Comparison of ENCODE assay signal across 9 cellular contexts in the genomic region with DNA sequence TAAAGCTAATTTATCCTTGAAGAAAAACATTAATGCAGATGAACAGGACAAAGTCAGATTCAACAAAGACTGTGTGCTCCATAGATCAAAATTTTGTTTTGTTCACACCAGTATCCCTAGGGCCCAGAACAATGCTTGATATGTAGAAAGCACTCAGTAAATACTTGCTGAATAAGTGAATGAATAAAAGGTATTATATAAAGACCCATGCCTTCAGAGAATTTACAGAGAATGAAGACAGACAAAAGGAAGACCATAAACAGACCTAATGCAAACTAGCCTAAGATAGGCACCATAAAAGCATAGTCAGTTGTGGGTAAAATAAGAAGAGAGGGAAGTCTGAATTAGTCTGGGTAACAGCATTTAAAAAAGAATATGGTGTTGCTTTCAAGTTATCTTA. TPM values are rescaled to one million over a fixed set of nuclear protein-coding genes. Genes with fewer than 3 reads are reported as not detected.
"Had no signal": no experiment of that assay in that cellular context is flagged by ENCODE, and none has a peak within 500 bp of the region (broad histone marks: within the 10 kb centered on the region; RNA-seq: fewer than 3 reads in every experiment).

No MANE protein-coding gene starts in this region.

- FAIRE-seq: H1, H54 had no signal

- H3K9ac ChIP-seq: GM23248 had no signal

- H3K4me2 ChIP-seq: GM23338 had no signal

- H3K27ac ChIP-seq: GM23248 had no signal

- DNase-seq: GM23248, GOT3, H7, H9, HCEC 1CT, HFFc6 had no signal

- H2AFZ ChIP-seq: GM23248, GM23338 had no signal

- H3K4me3 ChIP-seq: GM23248, GM23338 had no signal

RNA-seq across cellular contexts. Expression of gene TMCC3, which starts 47.3 kb away (rescaled TPM):
- total RNA-seq: HFFc6 had no signal
